In the genomic region with DNA sequence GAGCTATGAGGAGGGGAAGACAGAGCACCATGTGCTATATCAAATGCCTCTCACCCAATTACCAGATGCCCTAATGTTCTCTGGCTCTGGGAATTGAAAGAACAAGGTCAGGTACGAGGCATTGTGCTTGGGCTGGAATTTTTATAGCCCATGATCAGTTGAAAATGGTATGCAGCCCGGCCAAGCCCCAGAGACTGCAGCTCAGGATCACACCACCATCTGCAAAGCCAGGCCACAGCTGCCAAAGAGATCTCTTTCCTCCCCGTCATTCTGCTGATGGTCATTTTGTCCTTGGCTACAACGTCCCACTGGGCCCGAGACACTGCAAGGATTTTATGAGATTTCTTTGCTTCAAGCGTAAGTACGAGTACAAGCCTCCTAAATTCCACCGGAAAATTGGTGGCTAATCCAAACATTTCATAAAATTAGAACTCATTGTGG, we compare ENCODE assay signal across 12 cellular contexts. TPM values are rescaled to one million over a fixed set of nuclear protein-coding genes. Genes with fewer than 3 reads are reported as not detected.
A peak's percentile ranks its signal among the peaks of the same experiment; 100 is the strongest.
DNase-seq lines count a peak whose midpoint lies in the region; ATAC-seq, FAIRE-seq and TF ChIP-seq lines count a peak whose summit lies in the region.
"Had no signal": no experiment of that assay in that cellular context is flagged by ENCODE, and none has a peak within 500 bp of the region (broad histone marks: within the 10 kb centered on the region; RNA-seq: fewer than 3 reads in every experiment).

No MANE protein-coding gene starts in this region.

- TF ChIP-seq CTCF in HFF-Myc (IDR thresholded peaks at IDR 0.05; ENCODE audit: low read depth, low read length, missing control alignments) (no peak), chondrocyte (IDR thresholded peaks at IDR 0.05) (no peak), lower leg skin (IDR thresholded peaks at IDR 0.05) (no peak), thyroid gland (IDR thresholded peaks at IDR 0.05) (no peak)

- H3K36me3 Mint-ChIP-seq in chondrocyte (ENCODE audit: low read depth): peaks cover 11% of the 10 kb centered on the region

- peaks cover 0 to 40% of the 10 kb centered on the region in 2 donors for H3K4me1 ChIP-seq in thyroid gland
- H3K4me1 ChIP-seq: breast epithelium had no signal

- H3K27ac ChIP-seq in thyroid gland: peak overlapping the region in 2 of 3 donors; percentile 31 to 38

- WGBS in lower leg skin, 2 donors: 61 to 64% methylated on average over 8 of the region's 8 CpGs
- 66 to 78% methylated on average over 8 of the region's 8 CpGs for WGBS in thyroid gland, 2 donors

- peaks cover 98% of the 10 kb centered on the region for H3K4me1 Mint-ChIP-seq in chondrocyte (ENCODE audit: low read depth)

- H3K4me3 Mint-ChIP-seq in chondrocyte (ENCODE audit: unreplicated experiment): peak overlapping the region; percentile 20

- no peaks in the 10 kb centered on the region for H3K9me3 Mint-ChIP-seq in chondrocyte (ENCODE audit: low read depth)

- H3K9me3 ChIP-seq in thyroid gland: no peaks in the 10 kb centered on the region
- H3K9me3 ChIP-seq: breast epithelium, MG63 had no signal

- intact Hi-C loops in lower leg skin (cut with DNase I; ENCODE audit: low total_unique reads): no loop called here
- intact Hi-C loops in thyroid gland (cut with DNase I): no loop called here

- no peak for DNase-seq in HFF-Myc (ENCODE audit: extremely low read depth, low read depth)
- DNase-seq in chondrocyte (ENCODE audit: low spot score): no peak
- DNase-seq in lower leg skin (ENCODE audit: low spot score in 2 of 2): peak; percentile 60 to 85
- no peak for DNase-seq in thyroid gland
- DNase-seq in NCI-H146 treated with DMSO at 0.1 percent for 48 hours (lab: John Stamatoyannopoulos, UW; ENCODE audit: unreplicated experiment): no peak
- DNase-seq in HUDEP-2 (lab: John Stamatoyannopoulos, UW; ENCODE audit: unreplicated experiment in 76 of 76): no peak
- DNase-seq in GM19239 (ENCODE audit: insufficient read length, low spot score): no peak
- DNase-seq: MG63, NCI-H748 treated with DMSO at 0.1 percent for 48 hours had no signal

- no peak for TF ChIP-seq POLR2A in lower leg skin (IDR thresholded peaks at IDR 0.05)
- no peak for TF ChIP-seq POLR2A in thyroid gland (IDR thresholded peaks at IDR 0.05)

- H3K27ac Mint-ChIP-seq in chondrocyte (ENCODE audit: unreplicated experiment): peak overlapping the region; percentile 89

- no peaks in the 10 kb centered on the region for H3K27me3 Mint-ChIP-seq in chondrocyte (ENCODE audit: low read depth)

- H3K4me3 ChIP-seq in HFF-Myc (replicated peaks; ENCODE audit: low read depth, low read length) (0 out of 2 replicates have a peak overlapping the region, but pooled peaks have one; percentile 14), lower leg skin (ENCODE audit: low read depth, poor library complexity, severe bottlenecking) (no peak overlapping the region), thyroid gland (replicated peaks in 1 of 3) (no peak overlapping the region)
- H3K4me3 ChIP-seq: breast epithelium, MG63 had no signal

- H3K36me3 ChIP-seq in thyroid gland: no peaks in the 10 kb centered on the region
- H3K36me3 ChIP-seq: breast epithelium, MG63 had no signal

- no peak for ATAC-seq in HG03025 (IDR thresholded peaks at IDR 0.05; ENCODE audit: low FRiP score, unreplicated experiment)

- H3K27me3 ChIP-seq in thyroid gland: no peaks in the 10 kb centered on the region
- H3K27me3 ChIP-seq: breast epithelium, MG63 had no signal

- FAIRE-seq in GM19239 (lab: Jason Lieb, UNC): no peak
- FAIRE-seq: D721Med had no signal

RNA-seq across cellular contexts. Expression of a gene that starts 15.2 kb away (rescaled TPM):
- total RNA-seq in chondrocyte (78.1 to 81.4 TPM (median 78.5 TPM) in 3 replicates), lower leg skin (10 to 100 TPM; 23.9 to 66.1 (median 42.3) TPM), thyroid gland (10 to 100 TPM in 3 of 4 donors, 1 to 10 TPM in 1; 4.5 to 38.4 (median 10.6) TPM)

Comparison
In these comparisons a context has a peak if more than half of its experiments do, and no peak if none do; other contexts are left out.
1. DNase-seq: peak in lower leg skin (2 of 2); none in HFF-Myc (single experiment), chondrocyte (single experiment), thyroid gland (0 of 2), NCI-H146 treated with DMSO at 0.1 percent for 48 hours (single experiment), HUDEP-2 (0 of 76) and GM19239 (single experiment).